In genomic region chr1:24975391-24975790, GRCh38 we compare ENCODE assay signal across 23 cellular contexts. TPM values are rescaled to one million over a fixed set of nuclear protein-coding genes. Genes with fewer than 3 reads are reported as not detected.
DNase-seq lines count a peak whose midpoint lies in the region; ATAC-seq, FAIRE-seq and TF ChIP-seq lines count a peak whose summit lies in the region.
"Had no signal": no experiment of that assay in that cellular context is flagged by ENCODE, and none has a peak within 500 bp of the region (broad histone marks: within the 10 kb centered on the region; RNA-seq: fewer than 3 reads in every experiment).

No MANE protein-coding gene starts in this region.

- in situ Hi-C loops in GM12878 (cut with MboI) = no loop called here

- H3K27me3 Mint-ChIP-seq in activated T-cell treated with anti-CD3 and anti-CD28 coated beads, Interleukin-2, amount 50 U/mL, for 72 hours (ENCODE audit: low read depth) = no peaks in the 10 kb centered on the region
- no peaks in the 10 kb centered on the region for H3K27me3 Mint-ChIP-seq in activated T-cell treated with anti-CD3 and anti-CD28 coated beads, Interleukin-2, amount 50 U/mL, for 4 hours (ENCODE audit: low read depth)
- H3K27me3 Mint-ChIP-seq in stimulated activated naive CD8-positive, alpha-beta T cell treated with anti-CD3 and anti-CD28 coated beads, Interleukin-15, Interleukin-2, amounts not matched to agents 100 ng/mL and 50 ng/mL, for 24 hours = no peaks in the 10 kb centered on the region

- H3K4me3 ChIP-seq in GM12878 = no peak overlapping the region
- H3K4me3 ChIP-seq: BLaER1 treated with 17β-estradiol and CSF1 and Interleukin-3, amounts not matched to agents 10 nM and 100 nM; GM23338 had no signal

- H2AFZ ChIP-seq in GM12878 (ENCODE audit: control insufficient read depth, low read depth, low read length) = no peak overlapping the region
- H2AFZ ChIP-seq: GM23338 had no signal

- TF ChIP-seq EP300 in GM12878 (IDR thresholded peaks at IDR 0.05; ENCODE audit: borderline replicate concordance in 1 of 2, control insufficient read depth in 1 of 2, low read depth in 2 of 2, low read length in 2 of 2) = no peak

- peaks cover 8% of the 10 kb centered on the region for H3K9me3 ChIP-seq in GM12878 (replicated peaks; ENCODE audit: control insufficient read depth, insufficient read depth, low read length)

- SMC1A ChIA-PET in GM12878 (lab: Charles Lee; ENCODE audit: uncharacterized antibody, unreplicated experiment) = no interaction called here

- RAD21 ChIA-PET in GM12878 (lab: Charles Lee; ENCODE audit: unreplicated experiment) = interaction anchor here (1.3 kb wide), 1 partner anchor 10 kb away, joined by 3 read pairs; no protein-coding TSS in a partner anchor

- 95% methylated on average over 2 of the region's 2 CpGs for WGBS in GM12878 (ENCODE audit: insufficient coverage, insufficient replicate concordance, low lambda C conversion rate, missing lambda C conversion rate)

- no peak overlapping the region for H3K9ac ChIP-seq in GM12878 (ENCODE audit: control insufficient read depth, insufficient read depth, low read length)
- H3K9ac ChIP-seq: BLaER1 treated with 17β-estradiol and CSF1 and Interleukin-3, amounts not matched to agents 10 nM and 100 nM had no signal

- H4K20me1 ChIP-seq in GM12878 (ENCODE audit: control insufficient read depth, insufficient read depth) = no peaks in the 10 kb centered on the region
- H4K20me1 ChIP-seq: BLaER1 treated with 17β-estradiol and CSF1 and Interleukin-3, amounts not matched to agents 10 nM and 100 nM had no signal

- no peak for TF ChIP-seq POLR2A in GM12878 (IDR thresholded peaks at IDR 0.05; ENCODE audit: low read depth, low read length)

- H3K4me1 ChIP-seq in GM12878 (ENCODE audit: control insufficient read depth, insufficient read depth, low read length) = peaks cover 22% of the 10 kb centered on the region

- ATAC-seq in activated T-cell treated with anti-CD3 and anti-CD28 coated beads, Interleukin-2, amount 50 U/mL, for 72 hours (replicated peaks in 1 of 2) = no peak
- ATAC-seq in activated T-cell treated with anti-CD3 and anti-CD28 coated beads, Interleukin-2, amount 50 U/mL, for 4 hours = no peak
- no peak for ATAC-seq in stimulated activated naive CD8-positive, alpha-beta T cell treated with anti-CD3 and anti-CD28 coated beads, Interleukin-15, Interleukin-2, amounts not matched to agents 100 U/mL and 50 U/mL, for 24 hours
- no peak for ATAC-seq in GM12878
- ATAC-seq: CD8-positive, alpha-beta T cell; GM23338 had no signal

- BruUV-seq in GM12878 (replicated peaks; lab: Mats Ljungman, UMichigan) = no TSS peak

- POLR2A ChIA-PET in GM12878 (lab: Charles Lee) = interaction anchor here (1.4 kb wide), 1 partner anchor 12 kb away, joined by 3 read pairs; no protein-coding TSS in a partner anchor

- H3K36me3 ChIP-seq in GM12878 (ENCODE audit: control insufficient read depth in 2 of 2, insufficient read depth in 2 of 2, low read length in 1 of 2) = no peaks in the 10 kb centered on the region
- H3K36me3 ChIP-seq: BLaER1 treated with 17β-estradiol and CSF1 and Interleukin-3, amounts not matched to agents 10 nM and 100 nM had no signal

- no peak for TF ChIP-seq RAD21 in GM12878 (IDR thresholded peaks at IDR 0.05; ENCODE audit: insufficient read depth, low read depth, low read length)

- no peak overlapping the region for H3K4me3 Mint-ChIP-seq in activated T-cell treated with anti-CD3 and anti-CD28 coated beads, Interleukin-2, amount 50 U/mL, for 72 hours
- no peak overlapping the region for H3K4me3 Mint-ChIP-seq in activated T-cell treated with anti-CD3 and anti-CD28 coated beads, Interleukin-2, amount 50 U/mL, for 4 hours
- H3K4me3 Mint-ChIP-seq in stimulated activated naive CD8-positive, alpha-beta T cell treated with anti-CD3 and anti-CD28 coated beads, Interleukin-15, Interleukin-2, amounts not matched to agents 100 ng/mL and 50 ng/mL, for 24 hours = no peak overlapping the region
- H3K4me3 Mint-ChIP-seq: B cell; CD8-positive, alpha-beta T cell; GM23338 had no signal

- DNase-seq in activated T-cell treated with anti-CD3 and anti-CD28 coated beads, Interleukin-2, amount 50 U/mL, for 72 hours = no peak
- no peak for DNase-seq in activated T-cell treated with anti-CD3 and anti-CD28 coated beads, Interleukin-2, amount 50 U/mL, for 4 hours
- DNase-seq in stimulated activated naive CD8-positive, alpha-beta T cell treated with anti-CD3 and anti-CD28 coated beads, Interleukin-15, Interleukin-2, amounts not matched to agents 100 U/mL and 50 U/mL, for 24 hours = no peak
- no peak for DNase-seq in GM12878 (ENCODE audit: low read depth, low spot score)
- no peak for DNase-seq in NCI-H82 treated with DMSO at 0.1 percent for 48 hours (lab: John Stamatoyannopoulos, UW; ENCODE audit: unreplicated experiment)
- DNase-seq in OCI-M2 (lab: John Stamatoyannopoulos, UW; ENCODE audit: unreplicated experiment) = no peak
- DNase-seq: 8988T; Calu3; CD8-positive, alpha-beta T cell; DMS53; DND-41; EL; HCEC 1CT had no signal

- no peaks in the 10 kb centered on the region for H3K79me2 ChIP-seq in GM12878 (ENCODE audit: control insufficient read depth, insufficient read depth, low read length)

- CTCF ChIA-PET in GM12878 (lab: Yijun Ruan, JAX) = no interaction called here

- peaks cover 26 to 44% of the 10 kb centered on the region in 2 donors for H3K36me3 Mint-ChIP-seq in activated T-cell treated with anti-CD3 and anti-CD28 coated beads, Interleukin-2, amount 50 U/mL, for 72 hours (ENCODE audit: insufficient read depth in 2 of 2)
- H3K36me3 Mint-ChIP-seq in activated T-cell treated with anti-CD3 and anti-CD28 coated beads, Interleukin-2, amount 50 U/mL, for 4 hours (ENCODE audit: insufficient read depth) = peaks cover 5% of the 10 kb centered on the region
- H3K36me3 Mint-ChIP-seq in stimulated activated naive CD8-positive, alpha-beta T cell treated with anti-CD3 and anti-CD28 coated beads, Interleukin-15, Interleukin-2, amounts not matched to agents 100 ng/mL and 50 ng/mL, for 24 hours (ENCODE audit: low read depth) = peaks cover 51% of the 10 kb centered on the region

- H3K27me3 ChIP-seq in GM12878 (replicated peaks in 1 of 2; ENCODE audit: control insufficient read depth in 2 of 2, insufficient read depth in 2 of 2, low read length in 1 of 2) = no peaks in the 10 kb centered on the region
- H3K27me3 ChIP-seq: BLaER1 treated with 17β-estradiol and CSF1 and Interleukin-3, amounts not matched to agents 10 nM and 100 nM had no signal

- H3K4me2 ChIP-seq in GM12878 (ENCODE audit: control insufficient read depth, insufficient read depth) = no peak overlapping the region
- H3K4me2 ChIP-seq: BLaER1 treated with 17β-estradiol and CSF1 and Interleukin-3, amounts not matched to agents 10 nM and 100 nM; GM23338 had no signal

- no peak overlapping the region for H3K27ac ChIP-seq in GM12878 (ENCODE audit: control insufficient read depth, insufficient read depth)
- H3K27ac ChIP-seq: BLaER1 treated with 17β-estradiol and CSF1 and Interleukin-3, amounts not matched to agents 10 nM and 100 nM had no signal

- peaks cover 16 to 18% of the 10 kb centered on the region in 2 donors for H3K9me3 Mint-ChIP-seq in activated T-cell treated with anti-CD3 and anti-CD28 coated beads, Interleukin-2, amount 50 U/mL, for 72 hours
- H3K9me3 Mint-ChIP-seq in activated T-cell treated with anti-CD3 and anti-CD28 coated beads, Interleukin-2, amount 50 U/mL, for 4 hours = peaks cover 28% of the 10 kb centered on the region
- H3K9me3 Mint-ChIP-seq in stimulated activated naive CD8-positive, alpha-beta T cell treated with anti-CD3 and anti-CD28 coated beads, Interleukin-15, Interleukin-2, amounts not matched to agents 100 ng/mL and 50 ng/mL, for 24 hours = peaks cover 30% of the 10 kb centered on the region

- FAIRE-seq in GM12878 (lab: Jason Lieb, UNC) = no peak
- FAIRE-seq: GM12892, GM18507, H54, HTR-8/SVneo had no signal

- no peak for TF ChIP-seq CTCF in GM12878 (IDR thresholded peaks at IDR 0.05 in 2 of 3, conservative IDR thresholded peaks at IDR 0.05 in 1 of 3; ENCODE audit: control insufficient read depth in 2 of 3, extremely low read depth in 1 of 3, insufficient read depth in 1 of 3, low read depth in 3 of 3, low read length in 3 of 3)

- peak overlapping the region; percentile 44 for H3K27ac Mint-ChIP-seq in activated T-cell treated with anti-CD3 and anti-CD28 coated beads, Interleukin-2, amount 50 U/mL, for 72 hours
- H3K27ac Mint-ChIP-seq in stimulated activated naive CD8-positive, alpha-beta T cell treated with anti-CD3 and anti-CD28 coated beads, Interleukin-15, Interleukin-2, amounts not matched to agents 100 ng/mL and 50 ng/mL, for 24 hours = peak overlapping the region; percentile 13
- H3K27ac Mint-ChIP-seq: B cell; CD8-positive, alpha-beta T cell; GM23338; IgD-negative memory B cell had no signal

- H3K4me1 Mint-ChIP-seq in activated T-cell treated with anti-CD3 and anti-CD28 coated beads, Interleukin-2, amount 50 U/mL, for 72 hours (ENCODE audit: low read depth) = peaks cover 74% of the 10 kb centered on the region
- H3K4me1 Mint-ChIP-seq in activated T-cell treated with anti-CD3 and anti-CD28 coated beads, Interleukin-2, amount 50 U/mL, for 4 hours (ENCODE audit: low read depth) = peaks cover 62% of the 10 kb centered on the region
- H3K4me1 Mint-ChIP-seq in stimulated activated naive CD8-positive, alpha-beta T cell treated with anti-CD3 and anti-CD28 coated beads, Interleukin-15, Interleukin-2, amounts not matched to agents 100 ng/mL and 50 ng/mL, for 24 hours (ENCODE audit: low read depth) = peaks cover 71% of the 10 kb centered on the region

- intact Hi-C loops in GM12878 (cut with micrococcal nuclease; ENCODE audit: unreplicated experiment) = no loop called here

RNA-seq across cellular contexts. Expression of gene RUNX3, which starts 45.3 kb away (rescaled TPM):
- 100 to 1,000 TPM; 254 to 298 TPM for total RNA-seq in activated T-cell treated with anti-CD3 and anti-CD28 coated beads, Interleukin-2, amount 50 U/mL, for 72 hours
- 100 to 1,000 TPM; 236 to 264 (median 258) TPM for total RNA-seq in activated T-cell treated with anti-CD3 and anti-CD28 coated beads, Interleukin-2, amount 50 U/mL, for 4 hours
- total RNA-seq in GM12878 (2013; cell fraction: nucleolus; rRNA removed) = 101 and 106 TPM in 2 replicates
- total RNA-seq in GM12878 (2014; rRNA removed) = 25.8 and 33.5 TPM in 2 replicates
- 18.4 and 19.0 TPM in 2 replicates for total RNA-seq in GM12878 (2014; rRNA removed; fragmentation: Illumina TruSeq; extraction: Trizol)
- 148 and 151 TPM in 2 replicates for total RNA-seq in GM12878 (2021)
- 44.1 TPM for polyA plus RNA-seq in GM12878 (2011; ENCODE audit: low read depth)
- 15.0 and 25.8 TPM in 2 replicates for polyA plus RNA-seq in GM12878 (2011; rRNA removed)
- polyA plus RNA-seq in GM12878 (2011; cell fraction: cytosol; rRNA removed) = 45.6 and 51.9 TPM in 2 replicates
- polyA plus RNA-seq in GM12878 (2011; cell fraction: nucleus; rRNA removed) = 72.8 and 112 TPM in 2 replicates
- polyA plus RNA-seq in GM12878 (2012) = 91.6 and 104 TPM in 2 replicates
- polyA plus RNA-seq in GM12878 (2014; fragmentation: Illumina TruSeq; extraction: Trizol) = 48.8 and 61.7 TPM in 2 replicates
- polyA plus RNA-seq in GM12878 (2014; fragmentation: Nextera tagmentation; extraction: Ambion mirVana) = 10 to 100 TPM; 21.6 to 26.3 TPM
- polyA plus RNA-seq in GM12878 (2014; rRNA removed) = 64.7 and 79.6 TPM in 2 replicates
- 10 to 100 TPM; 29.3 to 34.0 TPM for polyA plus RNA-seq in GM12878 (2016; fragmentation: Nextera tagmentation; extraction: Ambion mirVana)
- polyA minus RNA-seq in GM12878 (2011; rRNA and poly(A)+ RNA removed) = 20.0 and 31.7 TPM in 2 replicates
- polyA minus RNA-seq in GM12878 (2011; cell fraction: cytosol; rRNA and poly(A)+ RNA removed) = 30.6 and 47.6 TPM in 2 replicates
- polyA minus RNA-seq in GM12878 (2011; cell fraction: nucleus; rRNA and poly(A)+ RNA removed) = 30.8 and 46.2 TPM in 2 replicates
- polyA plus RNA-seq: AG04450 had no signal
